Comparison of ENCODE assay signal across 8 cellular contexts in genomic region chr11:62804310-62805043, GRCh38. TPM values are rescaled to one million over a fixed set of nuclear protein-coding genes. Genes with fewer than 3 reads are reported as not detected.
DNase-seq lines count a peak whose midpoint lies in the region; ATAC-seq and TF ChIP-seq lines count a peak whose summit lies in the region.

No MANE protein-coding gene starts in this region.

- H3K4me3 Mint-ChIP-seq in activated naive CD4-positive, alpha-beta T cell treated with anti-CD3 and anti-CD28 coated beads, Interleukin-2, amount 10 ng/mL, durations not matched to agents 7 days and 5 days, result peak overlapping the region; percentile 97

- peak in 1 of 2 donors; percentile 4 for TF ChIP-seq EP300 in tibial nerve (IDR thresholded peaks at IDR 0.05)

- H3K36me3 ChIP-seq in breast epithelium (no peaks in the 10 kb centered on the region), tibial nerve (peaks cover 4 to 53% (median 6%) of the 10 kb centered on the region in 3 donors)

- peak overlapping the region; percentile 95 for H3K27ac ChIP-seq in breast epithelium
- H3K27ac ChIP-seq in tibial nerve, result peak overlapping the region; percentile 92 to 95 (median 94)

- DNase-seq in activated naive CD4-positive, alpha-beta T cell treated with anti-CD3 and anti-CD28 coated beads, Interleukin-2, amount 10 ng/mL, durations not matched to agents 7 days and 5 days, result no peak
- no peak for DNase-seq in activated naive CD4-positive, alpha-beta T cell (lab: John Stamatoyannopoulos, UW)
- peak; percentile 53 for DNase-seq in M059J (ENCODE audit: low read depth)
- no peak for DNase-seq in breast epithelium (ENCODE audit: low spot score in 2 of 2)
- DNase-seq in lower leg skin (ENCODE audit: low spot score in 2 of 2), result no peak
- DNase-seq in tibial nerve (ENCODE audit: low spot score in 2 of 2), result peak in 1 of 2 donors; percentile 25
- DNase-seq in activated effector memory CD4-positive, alpha-beta T cell treated with Interleukin-2 at 50 U/mL for 16 hours, result no peak

- 2 to 3% methylated on average over 14 of the region's 14 CpGs for WGBS in lower leg skin, 2 donors
- WGBS in tibial nerve, 2 donors, result 1 to 2% methylated on average over 13 to 14 of the region's 14 CpGs

- peak overlapping the region; percentile 97 for H3K27ac Mint-ChIP-seq in activated naive CD4-positive, alpha-beta T cell treated with anti-CD3 and anti-CD28 coated beads, Interleukin-2, amount 10 ng/mL, durations not matched to agents 7 days and 5 days

- peak overlapping the region; percentile 88 to 98 (median 92) for H3K4me3 ChIP-seq in breast epithelium
- H3K4me3 ChIP-seq in lower leg skin (ENCODE audit: low read depth, poor library complexity, severe bottlenecking), result peak overlapping the region; percentile 97
- peak overlapping the region; percentile 61 to 98 (median 83) for H3K4me3 ChIP-seq in tibial nerve

- peaks cover 46% of the 10 kb centered on the region for H3K36me3 Mint-ChIP-seq in activated naive CD4-positive, alpha-beta T cell treated with anti-CD3 and anti-CD28 coated beads, Interleukin-2, amount 10 ng/mL, durations not matched to agents 7 days and 5 days

- H3K27me3 ChIP-seq in breast epithelium (no peaks in the 10 kb centered on the region), tibial nerve (no peaks in the 10 kb centered on the region)

- CTCF ChIA-PET in activated naive CD4-positive, alpha-beta T cell treated with anti-CD3 and anti-CD28 coated beads, Interleukin-2, amount 10 ng/mL, durations not matched to agents 7 days and 5 days (lab: Charles Lee), result interaction anchor here (1.2 to 1.5 kb wide), 2 partner anchors 10 to 18 kb away, joined by 4 to 6 read pairs; partner anchors contain the start of gene TMEM179B

- TF ChIP-seq CTCF in breast epithelium (IDR thresholded peaks at IDR 0.05), result no peak
- no peak for TF ChIP-seq CTCF in lower leg skin (IDR thresholded peaks at IDR 0.05)
- TF ChIP-seq CTCF in tibial nerve (IDR thresholded peaks at IDR 0.05), result no peak

- peaks cover 34% of the 10 kb centered on the region for H3K4me1 Mint-ChIP-seq in activated naive CD4-positive, alpha-beta T cell treated with anti-CD3 and anti-CD28 coated beads, Interleukin-2, amount 10 ng/mL, durations not matched to agents 7 days and 5 days

- H3K4me1 ChIP-seq in breast epithelium (no peaks in the 10 kb centered on the region), tibial nerve (peaks cover 0 to 39% (median 16%) of the 10 kb centered on the region in 4 donors)

- H3K27me3 Mint-ChIP-seq in activated naive CD4-positive, alpha-beta T cell treated with anti-CD3 and anti-CD28 coated beads, Interleukin-2, amount 10 ng/mL, durations not matched to agents 7 days and 5 days, result peaks cover 4% of the 10 kb centered on the region

- intact Hi-C loops in breast epithelium (cut with DNase I; ENCODE audit: low total_unique reads), result no loop called here
- intact Hi-C loops in lower leg skin (cut with DNase I; ENCODE audit: low total_unique reads), result no loop called here

- H3K9me3 ChIP-seq in breast epithelium (no peaks in the 10 kb centered on the region), tibial nerve (no peaks in the 10 kb centered on the region)

- TF ChIP-seq POLR2A in breast epithelium (IDR thresholded peaks at IDR 0.05), result no peak
- no peak for TF ChIP-seq POLR2A in lower leg skin (IDR thresholded peaks at IDR 0.05)
- TF ChIP-seq POLR2A in tibial nerve (IDR thresholded peaks at IDR 0.05), result no peak

- ATAC-seq in GM19452 (IDR thresholded peaks at IDR 0.05; ENCODE audit: unreplicated experiment), result no peak

- H3K9me3 Mint-ChIP-seq in activated naive CD4-positive, alpha-beta T cell treated with anti-CD3 and anti-CD28 coated beads, Interleukin-2, amount 10 ng/mL, durations not matched to agents 7 days and 5 days, result no peaks in the 10 kb centered on the region

RNA-seq across cellular contexts. Expression of gene NXF1, which starts 0.8 kb away (rescaled TPM):
- total RNA-seq in M059J (2014; rRNA removed; shearing (Covaris generic)), result 23.2 and 30.0 TPM in 2 replicates
- total RNA-seq in breast epithelium (10 to 100 TPM; 74.9 to 89.3 (median 76.4) TPM), lower leg skin (100 to 1,000 TPM in 1 of 4 donors, 10 to 100 TPM in 3; 56.6 to 114 (median 79.6) TPM), tibial nerve (10 to 100 TPM; 51.3 to 94.4 (median 67.0) TPM)

RNA-seq across cellular contexts. Expression of gene TMEM223, which starts 12.7 kb away (rescaled TPM):
- total RNA-seq in M059J (2014; rRNA removed; shearing (Covaris generic)), result 38.7 and 41.7 TPM in 2 replicates
- total RNA-seq in breast epithelium (10 to 100 TPM; 26.9 to 34.1 (median 29.8) TPM), lower leg skin (10 to 100 TPM; 12.9 to 41.4 (median 21.0) TPM), tibial nerve (10 to 100 TPM; 22.9 to 40.4 (median 31.3) TPM)

RNA-seq across cellular contexts. Expression of gene TMEM179B, which starts 17.3 kb away (rescaled TPM):
- total RNA-seq in M059J (2014; rRNA removed; shearing (Covaris generic)), result 82.1 and 138 TPM in 2 replicates
- total RNA-seq in breast epithelium, result 10 to 100 TPM; 61.4 to 66.9 (median 64.9) TPM
- 10 to 100 TPM; 62.9 to 82.6 (median 81.0) TPM for total RNA-seq in lower leg skin
- 100 to 1,000 TPM in 1 of 4 donors, 10 to 100 TPM in 3; 80.8 to 105 (median 94.9) TPM for total RNA-seq in tibial nerve

RNA-seq across cellular contexts. Expression of gene STX5, which starts 27.4 kb away (rescaled TPM):
- total RNA-seq in M059J (2014; rRNA removed; shearing (Covaris generic)), result 57.2 and 57.5 TPM in 2 replicates
- total RNA-seq in breast epithelium (10 to 100 TPM; 30.8 to 42.3 (median 34.2) TPM), lower leg skin (10 to 100 TPM; 30.0 to 47.4 (median 38.4) TPM), tibial nerve (10 to 100 TPM; 25.9 to 39.1 (median 29.2) TPM)

RNA-seq across cellular contexts. Expression of gene TEX54, which starts 28.2 kb away (rescaled TPM):
- not detected in 2 replicates for total RNA-seq in M059J (2014; rRNA removed; shearing (Covaris generic))
- total RNA-seq in breast epithelium (1 to 10 TPM in 1 of 3 donors, not detected in 2; 1.6 TPM), lower leg skin (not detected), tibial nerve (not detected)
